ENCODE assay signal across 1 cellular context in genomic region chr4:88549815-88550214, GRCh38.
A peak's percentile ranks its signal among the peaks of the same experiment; 100 is the strongest.
TF ChIP-seq lines count a peak whose summit lies in the region.

No MANE protein-coding gene starts in this region.

TF ChIP-seq in H1, 55 proteins besides CTCF, POLR2A, EP300 and RAD21:
- TF ChIP-seq SRF (IDR thresholded peaks at IDR 0.05; ENCODE audit: low read depth, low read length), result peak; percentile 84
- no peak for TF ChIP-seq RFX5 (IDR thresholded peaks at IDR 0.05; ENCODE audit: borderline replicate concordance, low read depth, low read length)
